In the genomic region with DNA sequence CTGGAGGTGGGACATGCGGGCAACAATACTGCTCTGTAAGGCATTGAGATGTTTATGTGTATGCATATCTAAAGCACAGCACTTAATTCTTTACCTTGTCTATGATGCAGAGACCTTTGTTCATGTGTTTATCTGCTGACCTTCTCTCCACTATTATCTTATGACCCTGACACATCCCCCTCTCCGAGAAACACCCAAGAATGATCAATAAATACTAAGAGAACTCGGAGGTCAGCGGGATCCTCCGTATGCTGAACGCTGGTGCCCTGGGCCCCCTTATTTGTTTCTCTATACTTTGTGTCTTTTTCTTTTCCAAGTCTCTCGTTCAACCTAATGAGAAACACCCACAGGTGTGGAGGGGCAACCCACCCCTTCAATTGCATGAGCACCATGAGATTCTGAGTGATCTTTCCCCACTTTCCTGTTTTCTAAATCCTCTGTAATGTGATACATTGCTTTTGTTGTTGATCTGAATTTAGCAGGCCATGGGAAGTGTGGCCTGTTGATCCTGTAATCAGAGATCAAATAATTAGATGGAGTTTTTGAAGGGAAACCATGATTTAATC, we compare ENCODE assay signal across 8 cellular contexts. TPM values are rescaled to one million over a fixed set of nuclear protein-coding genes. Genes with fewer than 3 reads are reported as not detected.
DNase-seq lines count a peak whose midpoint lies in the region; ATAC-seq, FAIRE-seq and TF ChIP-seq lines count a peak whose summit lies in the region.
"Not testable (repeated sequence)": the region's sequence is repeated elsewhere in the genome, so short reads cannot be mapped to it uniquely, and the experiment has no call there.

No MANE protein-coding gene starts in this region.

- dilution Hi-C loops in keratinocyte (cut with MboI; ENCODE audit: extremely low pct_ligation_motif_present, low sequenced_read_pairs), result not testable (repeated sequence)

- not testable (repeated sequence) for TF ChIP-seq CTCF in body of pancreas (IDR thresholded peaks at IDR 0.05); glutamatergic neuron (IDR thresholded peaks at IDR 0.05; ENCODE audit: partially characterized antibody, unreplicated experiment); keratinocyte (optimal IDR thresholded peaks at IDR 0.05 in 1 of 3, IDR thresholded peaks at IDR 0.05 in 1 of 3, conservative IDR thresholded peaks at IDR 0.05 in 1 of 3; ENCODE audit: extremely low read depth in 1 of 3, insufficient read depth in 2 of 3, low read length in 3 of 3); nephron progenitor cell (IDR thresholded peaks at IDR 0.05); prostate gland (IDR thresholded peaks at IDR 0.05)

- H3K27ac Mint-ChIP-seq in glutamatergic neuron (ENCODE audit: unreplicated experiment) (peak overlapping the region; percentile 96), nephron progenitor cell (peak overlapping the region; percentile 16)

- H3K36me3 ChIP-seq in HUES48 (ENCODE audit: control insufficient read depth, insufficient read depth, low read length); body of pancreas (replicated peaks in 1 of 2; ENCODE audit: insufficient read depth in 1 of 2, low read depth in 2 of 2); keratinocyte (ENCODE audit: control insufficient read depth in 2 of 2, extremely low read depth in 1 of 2, insufficient read depth in 2 of 2, low read length in 2 of 2); prostate gland: not testable (repeated sequence)
- peaks cover 20% of the 10 kb centered on the region; the same call in 1 of the 2 replicates for H3K36me3 ChIP-seq in SJCRH30

- H3K27me3 ChIP-seq in HUES48 (ENCODE audit: control insufficient read depth, insufficient read depth, low read length); SJCRH30; body of pancreas; keratinocyte (ENCODE audit: control insufficient read depth, extremely low read depth, insufficient read depth, low read length); prostate gland (replicated peaks; ENCODE audit: insufficient read depth): not testable (repeated sequence)

- not testable (repeated sequence) for H3K9me3 ChIP-seq in HUES48 (ENCODE audit: control insufficient read depth, insufficient read depth, low read length); SJCRH30 (replicated peaks); body of pancreas; keratinocyte (ENCODE audit: control insufficient read depth, low read depth, low read length); prostate gland

- peaks cover 12% of the 10 kb centered on the region for H3K4me1 Mint-ChIP-seq in glutamatergic neuron (ENCODE audit: low read depth, unreplicated experiment)
- H3K4me1 Mint-ChIP-seq in nephron progenitor cell, result peaks cover 38% of the 10 kb centered on the region

- H3K9me1 ChIP-seq in keratinocyte (ENCODE audit: control insufficient read depth, extremely low read depth, insufficient read depth, low read length), result not testable (repeated sequence)

- not testable (repeated sequence) for H3K36me3 Mint-ChIP-seq in glutamatergic neuron (ENCODE audit: unreplicated experiment); nephron progenitor cell (ENCODE audit: low read depth)

- H3K27ac ChIP-seq in HUES48 (ENCODE audit: low read depth, low read length) (peak overlapping the region; percentile 94), body of pancreas (peak overlapping the region in 3 of 4 donors; percentile 34 to 97 (median 54)), prostate gland (peak overlapping the region; percentile 23 to 28)
- not testable (repeated sequence) for H3K27ac ChIP-seq in SJCRH30; keratinocyte (ENCODE audit: control insufficient read depth, insufficient read depth, low read length)

- DNase-seq in ELF-1 (ENCODE audit: low read depth, low spot score), result peak; percentile 47
- peak in 1 of 2 experiments; percentile 37 for DNase-seq in SJCRH30
- not testable (repeated sequence) for DNase-seq in body of pancreas; glutamatergic neuron; keratinocyte (ENCODE audit: low read depth, low spot score); nephron progenitor cell; prostate gland (ENCODE audit: low spot score)

- not testable (repeated sequence) for H3K27me3 Mint-ChIP-seq in glutamatergic neuron (ENCODE audit: unreplicated experiment); nephron progenitor cell (ENCODE audit: low read depth, poor library complexity)

- peak overlapping the region; percentile 68 for H3K4me3 Mint-ChIP-seq in glutamatergic neuron (ENCODE audit: unreplicated experiment)
- H3K4me3 Mint-ChIP-seq in nephron progenitor cell, result peak overlapping the region; percentile 40

- H3K79me2 ChIP-seq in keratinocyte (ENCODE audit: control insufficient read depth, insufficient read depth, low read length), result not testable (repeated sequence)

- H3K4me2 ChIP-seq in keratinocyte (ENCODE audit: control insufficient read depth, extremely low read depth, insufficient read depth, low read depth, low read length), result peak overlapping the region; percentile 87

- H3K9me3 Mint-ChIP-seq in glutamatergic neuron (ENCODE audit: unreplicated experiment), result peaks cover 13% of the 10 kb centered on the region
- H3K9me3 Mint-ChIP-seq in nephron progenitor cell, result not testable (repeated sequence)

- FAIRE-seq in keratinocyte (lab: Jason Lieb, UNC), result not testable (repeated sequence)

- not testable (repeated sequence) for H2AFZ ChIP-seq in keratinocyte (ENCODE audit: control insufficient read depth, low read length)

- H3K4me3 ChIP-seq in HUES48 (ENCODE audit: low read depth, low read length) (peak overlapping the region; percentile 52), SJCRH30 (peak overlapping the region; percentile 37)
- not testable (repeated sequence) for H3K4me3 ChIP-seq in body of pancreas; keratinocyte (ENCODE audit: control insufficient read depth in 2 of 3, extremely low read depth in 1 of 3, insufficient read depth in 2 of 3, low read depth in 1 of 3, low read length in 3 of 3); prostate gland

- TF ChIP-seq POLR2A in body of pancreas (IDR thresholded peaks at IDR 0.05); prostate gland (IDR thresholded peaks at IDR 0.05): not testable (repeated sequence)

- 60 to 72% methylated on average over 7 of the region's 7 CpGs for WGBS in body of pancreas, 2 donors
- WGBS in prostate gland, result 62% methylated on average over 7 of the region's 7 CpGs

- intact Hi-C loops in body of pancreas (cut with DNase I), result not testable (repeated sequence)
- intact Hi-C loops in prostate gland (cut with DNase I), result loop anchor here (5.0 kb wide), 1 partner anchor 137 kb away; a partner anchor contains a TSS

- not testable (repeated sequence) for ATAC-seq in body of pancreas

- not testable (repeated sequence) for H4K20me1 ChIP-seq in keratinocyte (ENCODE audit: control insufficient read depth, extremely low read depth, insufficient read depth, low read length)

- H3K4me1 ChIP-seq in HUES48 (ENCODE audit: control insufficient read depth, insufficient read depth, low read length) (peaks cover 42% of the 10 kb centered on the region), body of pancreas (peaks cover 35% of the 10 kb centered on the region), keratinocyte (ENCODE audit: control insufficient read depth, extremely low read depth, insufficient read depth, low read length) (peaks cover 14% of the 10 kb centered on the region)
- H3K4me1 ChIP-seq in SJCRH30; prostate gland (replicated peaks): not testable (repeated sequence)

- H3K9ac ChIP-seq in HUES48 (ENCODE audit: low read depth, low read length), result peak overlapping the region; percentile 77
- H3K9ac ChIP-seq in keratinocyte (ENCODE audit: control insufficient read depth, extremely low read depth, insufficient read depth, low read length), result not testable (repeated sequence)

RNA-seq across cellular contexts. Expression of a gene that starts 10.9 kb away (rescaled TPM):
- 55.0 and 60.5 TPM in 2 replicates for total RNA-seq in SJCRH30 (2014; rRNA removed; shearing (Covaris generic))
- total RNA-seq in body of pancreas (10 to 100 TPM; 14.5 to 17.9 TPM), glutamatergic neuron (ENCODE audit: unreplicated experiment) (25.2 TPM), prostate gland (10 to 100 TPM; 23.9 to 25.7 TPM)
- polyA plus RNA-seq in keratinocyte, result 22.1 to 38.9 TPM (median 27.4 TPM) in 3 replicates
- polyA plus RNA-seq in keratinocyte (2011; ENCODE audit: low read depth), result 69.1 TPM
- polyA plus RNA-seq in keratinocyte (2011; cell fraction: cytosol; rRNA removed), result 24.1 and 32.5 TPM in 2 replicates
- polyA plus RNA-seq in keratinocyte (2011; cell fraction: nucleus; rRNA removed), result 25.9 and 37.3 TPM in 2 replicates
- polyA plus RNA-seq in keratinocyte (2012; ENCODE audit: low replicate concordance), result 23.8 and 31.3 TPM in 2 replicates
- 13.2 to 33.4 TPM (median 29.2 TPM) in 3 replicates for polyA minus RNA-seq in keratinocyte
- polyA minus RNA-seq in keratinocyte (2011; cell fraction: cytosol; rRNA and poly(A)+ RNA removed), result 24.2 TPM
- 15.2 and 28.7 TPM in 2 replicates for polyA minus RNA-seq in keratinocyte (2011; cell fraction: nucleus; rRNA and poly(A)+ RNA removed)

RNA-seq across cellular contexts. Expression of a gene that starts 47.5 kb away (rescaled TPM):
- total RNA-seq in SJCRH30 (2014; rRNA removed; shearing (Covaris generic)), result 2,778 and 2,978 TPM in 2 replicates
- total RNA-seq in body of pancreas (100 to 1,000 TPM; 489 to 703 TPM), glutamatergic neuron (ENCODE audit: unreplicated experiment) (437 TPM), prostate gland (1,000 to 10,000 TPM in 1 of 2 donors, 100 to 1,000 TPM in 1; 665 to 1,633 TPM)
- polyA plus RNA-seq in keratinocyte, result 1,786 to 2,341 TPM (median 2,021 TPM) in 3 replicates
- 2,541 TPM for polyA plus RNA-seq in keratinocyte (2011; ENCODE audit: low read depth)
- 2,266 and 2,285 TPM in 2 replicates for polyA plus RNA-seq in keratinocyte (2011; cell fraction: cytosol; rRNA removed)
- polyA plus RNA-seq in keratinocyte (2011; cell fraction: nucleus; rRNA removed), result 484 and 681 TPM in 2 replicates
- 1,996 and 2,014 TPM in 2 replicates for polyA plus RNA-seq in keratinocyte (2012; ENCODE audit: low replicate concordance)
- 38.4 to 450 TPM (median 274 TPM) in 3 replicates for polyA minus RNA-seq in keratinocyte
- 363 TPM for polyA minus RNA-seq in keratinocyte (2011; cell fraction: cytosol; rRNA and poly(A)+ RNA removed)
- polyA minus RNA-seq in keratinocyte (2011; cell fraction: nucleus; rRNA and poly(A)+ RNA removed), result 71.5 and 116 TPM in 2 replicates

RNA-seq across cellular contexts. Expression of a gene that starts 47.8 kb away (rescaled TPM):
- 10.5 and 11.3 TPM in 2 replicates for total RNA-seq in SJCRH30 (2014; rRNA removed; shearing (Covaris generic))
- total RNA-seq in body of pancreas (10 to 100 TPM in 1 of 2 donors, 1 to 10 TPM in 1; 3.3 to 19.7 TPM), glutamatergic neuron (ENCODE audit: unreplicated experiment) (19.8 TPM), prostate gland (10 to 100 TPM in 1 of 2 donors, 1 to 10 TPM in 1; 5.4 to 15.7 TPM)
- 3.1 to 15.2 TPM (median 10.6 TPM) in 3 replicates for polyA plus RNA-seq in keratinocyte
- 10.9 TPM for polyA plus RNA-seq in keratinocyte (2011; ENCODE audit: low read depth)
- polyA plus RNA-seq in keratinocyte (2011; cell fraction: cytosol; rRNA removed), result 3.2 and 5.4 TPM in 2 replicates
- polyA plus RNA-seq in keratinocyte (2011; cell fraction: nucleus; rRNA removed), result 20.1 and 28.8 TPM in 2 replicates
- polyA plus RNA-seq in keratinocyte (2012; ENCODE audit: low replicate concordance), result 4.1 and 9.1 TPM in 2 replicates
- 6.8 to 13.3 TPM in 2 of 3 replicates, not detected in the other for polyA minus RNA-seq in keratinocyte
- polyA minus RNA-seq in keratinocyte (2011; cell fraction: cytosol; rRNA and poly(A)+ RNA removed), result not detected
- 14.6 and 30.7 TPM in 2 replicates for polyA minus RNA-seq in keratinocyte (2011; cell fraction: nucleus; rRNA and poly(A)+ RNA removed)
